Comparison of ENCODE assay signal across 8 cellular contexts in the genomic region with DNA sequence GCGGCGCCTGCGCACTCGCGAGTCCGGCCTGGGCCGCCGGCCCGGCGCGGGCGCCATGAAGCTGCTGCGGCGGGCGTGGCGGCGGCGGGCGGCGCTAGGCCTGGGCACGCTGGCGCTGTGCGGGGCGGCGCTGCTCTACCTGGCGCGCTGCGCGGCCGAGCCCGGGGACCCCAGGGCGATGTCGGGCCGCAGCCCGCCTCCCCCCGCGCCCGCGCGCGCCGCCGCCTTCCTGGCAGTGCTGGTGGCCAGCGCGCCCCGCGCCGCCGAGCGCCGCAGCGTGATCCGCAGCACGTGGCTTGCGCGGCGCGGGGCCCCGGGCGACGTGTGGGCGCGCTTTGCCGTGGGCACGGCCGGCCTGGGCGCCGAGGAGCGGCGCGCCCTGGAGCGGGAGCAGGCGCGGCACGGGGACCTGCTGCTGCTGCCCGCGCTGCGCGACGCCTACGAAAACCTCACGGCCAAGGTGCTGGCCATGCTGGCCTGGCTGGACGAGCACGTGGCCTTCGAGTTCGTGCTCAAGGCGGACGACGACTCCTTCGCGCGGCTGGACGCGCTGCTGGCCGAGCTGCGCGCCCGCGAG. TPM values are rescaled to one million over a fixed set of nuclear protein-coding genes. Genes with fewer than 3 reads are reported as not detected.
A peak's percentile ranks its signal among the peaks of the same experiment; 100 is the strongest.
DNase-seq lines count a peak whose midpoint lies in the region; ATAC-seq and TF ChIP-seq lines count a peak whose summit lies in the region.

A gene (plus strand): TSS at position 14 of the 577 bp plus-strand sequence. CDS start 42 bp downstream, at position 56.

- no peaks in the 10 kb centered on the region for H3K27me3 ChIP-seq in foreskin keratinocyte

- no peak for TF ChIP-seq CTCF in foreskin keratinocyte (conservative IDR thresholded peaks at IDR 0.05)

- no peaks in the 10 kb centered on the region for H3K4me1 ChIP-seq in foreskin keratinocyte

- H3K27ac ChIP-seq in foreskin keratinocyte: peak within 1 kb of the TSS; percentile 56

- no peaks in the 10 kb centered on the region for H3K27me3 Mint-ChIP-seq in activated naive CD4-positive, alpha-beta T cell treated with anti-CD3 and anti-CD28 coated beads for 36 hours (ENCODE audit: low read depth)
- H3K27me3 Mint-ChIP-seq in T-helper 1 cell treated with Interleukin-12 subunit alpha and Interleukin-12 subunit beta and Interleukin-4 antibody, amounts not matched to agents 30 μg/mL and 1 μg/mL, for 36 hours (ENCODE audit: low read depth): no peaks in the 10 kb centered on the region

- peaks cover 21% of the 10 kb centered on the region for H3K36me3 Mint-ChIP-seq in activated naive CD4-positive, alpha-beta T cell treated with anti-CD3 and anti-CD28 coated beads for 36 hours (ENCODE audit: low read depth)
- H3K36me3 Mint-ChIP-seq in T-helper 1 cell treated with Interleukin-12 subunit alpha and Interleukin-12 subunit beta and Interleukin-4 antibody, amounts not matched to agents 30 μg/mL and 1 μg/mL, for 36 hours (ENCODE audit: low read depth): peaks cover 24% of the 10 kb centered on the region

- H3K4me3 Mint-ChIP-seq in activated naive CD4-positive, alpha-beta T cell treated with anti-CD3 and anti-CD28 coated beads for 36 hours: peak within 1 kb of the TSS; percentile 86
- H3K4me3 Mint-ChIP-seq in T-helper 1 cell treated with Interleukin-12 subunit alpha and Interleukin-12 subunit beta and Interleukin-4 antibody, amounts not matched to agents 30 μg/mL and 1 μg/mL, for 36 hours: peak within 1 kb of the TSS; percentile 91

- CTCF ChIA-PET in activated naive CD4-positive, alpha-beta T cell treated with anti-CD3 and anti-CD28 coated beads for 36 hours (lab: Charles Lee): interaction anchor here (1.5 kb wide), 1 partner anchor 110 kb away, joined by 9 read pairs; no protein-coding TSS in a partner anchor

- H3K9me3 Mint-ChIP-seq in activated naive CD4-positive, alpha-beta T cell treated with anti-CD3 and anti-CD28 coated beads for 36 hours: no peaks in the 10 kb centered on the region
- no peaks in the 10 kb centered on the region for H3K9me3 Mint-ChIP-seq in T-helper 1 cell treated with Interleukin-12 subunit alpha and Interleukin-12 subunit beta and Interleukin-4 antibody, amounts not matched to agents 30 μg/mL and 1 μg/mL, for 36 hours

- peak within 1 kb of the TSS; percentile 86 for H3K27ac Mint-ChIP-seq in activated naive CD4-positive, alpha-beta T cell treated with anti-CD3 and anti-CD28 coated beads for 36 hours
- peak within 1 kb of the TSS; percentile 88 for H3K27ac Mint-ChIP-seq in T-helper 1 cell treated with Interleukin-12 subunit alpha and Interleukin-12 subunit beta and Interleukin-4 antibody, amounts not matched to agents 30 μg/mL and 1 μg/mL, for 36 hours

- peaks cover 35% of the 10 kb centered on the region for H3K4me1 Mint-ChIP-seq in activated naive CD4-positive, alpha-beta T cell treated with anti-CD3 and anti-CD28 coated beads for 36 hours (ENCODE audit: low read depth)
- peaks cover 21% of the 10 kb centered on the region for H3K4me1 Mint-ChIP-seq in T-helper 1 cell treated with Interleukin-12 subunit alpha and Interleukin-12 subunit beta and Interleukin-4 antibody, amounts not matched to agents 30 μg/mL and 1 μg/mL, for 36 hours (ENCODE audit: low read depth)

- intact Hi-C loops in activated naive CD4-positive, alpha-beta T cell treated with anti-CD3 and anti-CD28 coated beads for 36 hours (cut with micrococcal nuclease): loop anchor here (1.0 to 10.0 kb wide), 3 partner anchors 76 to 198 kb away; a partner anchor contains a TSS

- no peak for DNase-seq in activated naive CD4-positive, alpha-beta T cell treated with anti-CD3 and anti-CD28 coated beads for 36 hours
- DNase-seq in activated naive CD4-positive, alpha-beta T cell (lab: John Stamatoyannopoulos, UW): no peak
- DNase-seq in foreskin keratinocyte (no peak), pulmonary artery endothelial cell (ENCODE audit: low read depth, low spot score) (no peak), SKM-1 (lab: John Stamatoyannopoulos, UW; ENCODE audit: unreplicated experiment) (no peak), NCI-H2196 treated with DMSO at 0.1 percent for 48 hours (lab: John Stamatoyannopoulos, UW; ENCODE audit: unreplicated experiment) (no peak)

- peak; percentile 5 for ATAC-seq in foreskin keratinocyte
- no peak for ATAC-seq in GM18870 (IDR thresholded peaks at IDR 0.05; ENCODE audit: unreplicated experiment)

RNA-seq across cellular contexts. Expression of the gene that starts here (rescaled TPM):
- total RNA-seq in activated naive CD4-positive, alpha-beta T cell treated with anti-CD3 and anti-CD28 coated beads for 36 hours: 1 to 10 TPM; 8.7 to 9.9 TPM
- total RNA-seq in foreskin keratinocyte (12.2 and 12.7 TPM in 2 replicates), pulmonary artery endothelial cell (28.9 and 31.5 TPM in 2 replicates)
- 13.1 and 13.6 TPM in 2 replicates for polyA plus RNA-seq in foreskin keratinocyte
